In the genomic region with DNA sequence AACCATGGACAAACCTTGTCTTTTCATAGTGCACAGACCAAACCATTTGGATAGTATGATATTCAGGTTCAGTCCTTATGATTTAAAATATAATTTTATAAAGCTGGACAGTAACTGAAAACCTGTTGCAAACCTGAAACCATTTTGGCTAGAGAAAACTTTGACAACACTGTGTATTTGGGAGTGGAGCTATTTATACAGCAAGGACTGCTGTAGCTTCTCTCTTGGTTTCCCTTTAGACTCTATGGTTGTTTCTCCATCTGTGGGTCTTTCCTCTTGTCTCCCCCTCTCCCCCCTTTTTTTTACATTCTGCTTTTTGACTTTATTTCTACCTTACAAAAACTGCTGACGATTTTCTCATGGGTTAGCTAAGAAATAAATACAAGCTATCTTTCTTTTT, we compare ENCODE assay signal across 22 cellular contexts.
DNase-seq lines count a peak whose midpoint lies in the region; ATAC-seq and TF ChIP-seq lines count a peak whose summit lies in the region.
"Had no signal": no experiment of that assay in that cellular context is flagged by ENCODE, and none has a peak within 500 bp of the region (broad histone marks: within the 10 kb centered on the region; RNA-seq: fewer than 3 reads in every experiment).

No MANE protein-coding gene starts in this region.

- DNase-seq in Calu3 (no peak), RPMI7951 (ENCODE audit: low read depth) (peak; percentile 34), neural progenitor cell (ENCODE audit: low spot score) (no peak)
- no peak for DNase-seq in stimulated activated naive B cell treated with anti-CD40 and anti-IgM and Interleukin-4, amounts not matched to agents 10 μg/mL and 1 μg/mL and 100 μg/mL, for 72 hours
- DNase-seq: 8988T; ACHN; AML-193; BE2C; CD4-positive, alpha-beta T cell; CD8-positive, alpha-beta memory T cell; DMS53; DMS79 treated with DMSO at 0.1 percent for 48 hours; GF-D8; GM23248; H9 had no signal

- CTCF ChIA-PET in Calu3 (lab: Charles Lee): interaction anchor here (0.6 kb wide), 1 partner anchor 10 kb away, joined by 5 read pairs; no protein-coding TSS in a partner anchor

- H3K9me3 Mint-ChIP-seq in Calu3 (ENCODE audit: low read depth, unreplicated experiment) (no peaks in the 10 kb centered on the region), neural progenitor cell (no peaks in the 10 kb centered on the region)
- no peaks in the 10 kb centered on the region for H3K9me3 Mint-ChIP-seq in stimulated activated naive B cell treated with anti-CD40 and anti-IgM and Interleukin-4, amounts not matched to agents 10 μg/mL and 1 μg/mL and 100 μg/mL, for 72 hours
- H3K9me3 Mint-ChIP-seq: CD4-positive, alpha-beta T cell; H9 had no signal

- ATAC-seq in SK-N-SH treated with all-trans-retinoic acid at 6 μM for 48 hours (peak; percentile 78), GM19463 (IDR thresholded peaks at IDR 0.05; ENCODE audit: unreplicated experiment) (no peak), HG02588 (IDR thresholded peaks at IDR 0.05; ENCODE audit: unreplicated experiment) (no peak)
- ATAC-seq in stimulated activated naive B cell treated with anti-CD40 and anti-IgM and Interleukin-4, amounts not matched to agents 10 μg/mL and 1 μg/mL and 100 μg/mL, for 72 hours (replicated peaks): no peak
- ATAC-seq: A549, HCT116 had no signal

- H3K4me1 ChIP-seq in neural progenitor cell: peaks cover 35% of the 10 kb centered on the region
- H3K4me1 ChIP-seq: A549, BE2C had no signal

- no peaks in the 10 kb centered on the region for H3K36me3 ChIP-seq in neural progenitor cell
- H3K36me3 ChIP-seq: BE2C; BLaER1 treated with 17β-estradiol and CSF1 and Interleukin-3, amounts not matched to agents 10 nM and 100 nM had no signal

- no peaks in the 10 kb centered on the region for H3K9me3 ChIP-seq in neural progenitor cell (ENCODE audit: low read depth)
- H3K9me3 ChIP-seq: BE2C had no signal

- TF ChIP-seq CTCF in Calu3 (IDR thresholded peaks at IDR 0.05; ENCODE audit: unreplicated experiment): no peak
- TF ChIP-seq CTCF in neural progenitor cell (IDR thresholded peaks at IDR 0.05): no peak

- intact Hi-C loops in Calu3 (cut with micrococcal nuclease; ENCODE audit: unreplicated experiment): no loop called here

- no peak overlapping the region for H3K4me3 Mint-ChIP-seq in Calu3 (ENCODE audit: low read depth, unreplicated experiment)
- H3K4me3 Mint-ChIP-seq in neural progenitor cell: no peak overlapping the region
- no peak overlapping the region for H3K4me3 Mint-ChIP-seq in stimulated activated naive B cell treated with anti-CD40 and anti-IgM and Interleukin-4, amounts not matched to agents 10 μg/mL and 1 μg/mL and 100 μg/mL, for 72 hours
- H3K4me3 Mint-ChIP-seq: CD14-positive monocyte; CD4-positive, alpha-beta T cell; CD8-positive, alpha-beta memory T cell; H9 had no signal

- no peaks in the 10 kb centered on the region for H3K36me3 Mint-ChIP-seq in Calu3 (ENCODE audit: insufficient read depth, unreplicated experiment)
- H3K36me3 Mint-ChIP-seq in neural progenitor cell: no peaks in the 10 kb centered on the region
- H3K36me3 Mint-ChIP-seq in stimulated activated naive B cell treated with anti-CD40 and anti-IgM and Interleukin-4, amounts not matched to agents 10 μg/mL and 1 μg/mL and 100 μg/mL, for 72 hours: no peaks in the 10 kb centered on the region
- H3K36me3 Mint-ChIP-seq: CD14-positive monocyte; CD8-positive, alpha-beta memory T cell had no signal

- no peaks in the 10 kb centered on the region for H4K20me1 ChIP-seq in neural progenitor cell (ENCODE audit: low read depth)
- H4K20me1 ChIP-seq: BLaER1 treated with 17β-estradiol and CSF1 and Interleukin-3, amounts not matched to agents 10 nM and 100 nM had no signal

- H3K4me2 ChIP-seq in neural progenitor cell: peak overlapping the region; percentile 65
- H3K4me2 ChIP-seq: A549 had no signal

- H3K4me3 ChIP-seq in neural progenitor cell: peak overlapping the region; percentile 16
- H3K4me3 ChIP-seq: A549; BLaER1 treated with 17β-estradiol and CSF1 and Interleukin-3, amounts not matched to agents 10 nM and 100 nM; GM23248 had no signal

- H3K9ac ChIP-seq in neural progenitor cell: no peak overlapping the region
- H3K9ac ChIP-seq: BLaER1 treated with 17β-estradiol and CSF1 and Interleukin-3, amounts not matched to agents 10 nM and 100 nM; GM23248 had no signal

- peak overlapping the region; percentile 65 for H3K27ac ChIP-seq in neural progenitor cell
- H3K27ac ChIP-seq: A549; BLaER1 treated with 17β-estradiol and CSF1 and Interleukin-3, amounts not matched to agents 10 nM and 100 nM; GM23248 had no signal

- H3K27me3 ChIP-seq in neural progenitor cell: no peaks in the 10 kb centered on the region
- H3K27me3 ChIP-seq: BE2C; BLaER1 treated with 17β-estradiol and CSF1 and Interleukin-3, amounts not matched to agents 10 nM and 100 nM had no signal

- H3F3A ChIP-seq in neural progenitor cell (ENCODE audit: low read depth): peaks cover 13% of the 10 kb centered on the region

- H3K4me1 Mint-ChIP-seq in Calu3 (ENCODE audit: low read depth, unreplicated experiment) (peaks cover 14% of the 10 kb centered on the region), neural progenitor cell (peaks cover 23% of the 10 kb centered on the region)
- no peaks in the 10 kb centered on the region for H3K4me1 Mint-ChIP-seq in stimulated activated naive B cell treated with anti-CD40 and anti-IgM and Interleukin-4, amounts not matched to agents 10 μg/mL and 1 μg/mL and 100 μg/mL, for 72 hours
- H3K4me1 Mint-ChIP-seq: CD14-positive monocyte; CD8-positive, alpha-beta memory T cell had no signal

- H2AFZ ChIP-seq in neural progenitor cell (replicated peaks): peak overlapping the region; percentile 27

- H3K79me2 ChIP-seq in neural progenitor cell (ENCODE audit: low read depth): no peaks in the 10 kb centered on the region

- H3K27ac Mint-ChIP-seq in Calu3 (ENCODE audit: unreplicated experiment) (peak overlapping the region; percentile 7), neural progenitor cell (no peak overlapping the region)
- H3K27ac Mint-ChIP-seq in stimulated activated naive B cell treated with anti-CD40 and anti-IgM and Interleukin-4, amounts not matched to agents 10 μg/mL and 1 μg/mL and 100 μg/mL, for 72 hours: no peak overlapping the region
- H3K27ac Mint-ChIP-seq: CD14-positive monocyte; CD4-positive, alpha-beta T cell; CD8-positive, alpha-beta memory T cell had no signal

- no TSS peak for BruUV-seq in Calu3 (replicated peaks; lab: Mats Ljungman, UMichigan)

- H3K27me3 Mint-ChIP-seq in Calu3 (ENCODE audit: unreplicated experiment): no peaks in the 10 kb centered on the region
- H3K27me3 Mint-ChIP-seq in neural progenitor cell (ENCODE audit: insufficient read depth, low read depth): peaks cover under 1% of the 10 kb centered on the region
- no peaks in the 10 kb centered on the region for H3K27me3 Mint-ChIP-seq in stimulated activated naive B cell treated with anti-CD40 and anti-IgM and Interleukin-4, amounts not matched to agents 10 μg/mL and 1 μg/mL and 100 μg/mL, for 72 hours
- H3K27me3 Mint-ChIP-seq: CD4-positive, alpha-beta T cell had no signal

TF ChIP-seq in SK-N-SH treated with all-trans-retinoic acid at 6 μM for 48 hours, 23 proteins besides CTCF, POLR2A, EP300 and RAD21 (continues in another document):
- TF ChIP-seq ISL1 (CRISPR knock-in tag; IDR thresholded peaks at IDR 0.05) (no peak), ZNF565 (CRISPR knock-in tag; conservative IDR thresholded peaks at IDR 0.05; ENCODE audit: low read depth) (no peak), ZFP3 (CRISPR knock-in tag; IDR thresholded peaks at IDR 0.05) (no peak), SNAI2 (CRISPR knock-in tag; IDR thresholded peaks at IDR 0.05) (no peak), ESRRG (CRISPR knock-in tag; IDR thresholded peaks at IDR 0.05) (no peak), BACH2 (CRISPR knock-in tag; IDR thresholded peaks at IDR 0.05; ENCODE audit: borderline replicate concordance) (no peak), RARB (CRISPR knock-in tag; IDR thresholded peaks at IDR 0.05) (no peak)
- TF ChIP-seq, protein P1, sequence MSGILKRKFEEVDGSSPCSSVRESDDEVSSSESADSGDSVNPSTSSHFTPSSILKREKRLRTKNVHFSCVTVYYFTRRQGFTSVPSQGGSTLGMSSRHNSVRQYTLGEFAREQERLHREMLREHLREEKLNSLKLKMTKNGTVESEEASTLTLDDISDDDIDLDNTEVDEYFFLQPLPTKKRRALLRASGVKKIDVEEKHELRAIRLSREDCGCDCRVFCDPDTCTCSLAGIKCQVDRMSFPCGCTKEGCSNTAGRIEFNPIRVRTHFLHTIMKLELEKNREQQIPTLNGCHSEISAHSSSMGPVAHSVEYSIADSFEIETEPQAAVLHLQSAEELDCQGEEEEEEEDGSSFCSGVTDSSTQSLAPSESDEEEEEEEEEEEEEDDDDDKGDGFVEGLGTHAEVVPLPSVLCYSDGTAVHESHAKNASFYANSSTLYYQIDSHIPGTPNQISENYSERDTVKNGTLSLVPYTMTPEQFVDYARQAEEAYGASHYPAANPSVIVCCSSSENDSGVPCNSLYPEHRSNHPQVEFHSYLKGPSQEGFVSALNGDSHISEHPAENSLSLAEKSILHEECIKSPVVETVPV (CRISPR knock-in tag; IDR thresholded peaks at IDR 0.05): no peak
- TF ChIP-seq, protein P2, sequence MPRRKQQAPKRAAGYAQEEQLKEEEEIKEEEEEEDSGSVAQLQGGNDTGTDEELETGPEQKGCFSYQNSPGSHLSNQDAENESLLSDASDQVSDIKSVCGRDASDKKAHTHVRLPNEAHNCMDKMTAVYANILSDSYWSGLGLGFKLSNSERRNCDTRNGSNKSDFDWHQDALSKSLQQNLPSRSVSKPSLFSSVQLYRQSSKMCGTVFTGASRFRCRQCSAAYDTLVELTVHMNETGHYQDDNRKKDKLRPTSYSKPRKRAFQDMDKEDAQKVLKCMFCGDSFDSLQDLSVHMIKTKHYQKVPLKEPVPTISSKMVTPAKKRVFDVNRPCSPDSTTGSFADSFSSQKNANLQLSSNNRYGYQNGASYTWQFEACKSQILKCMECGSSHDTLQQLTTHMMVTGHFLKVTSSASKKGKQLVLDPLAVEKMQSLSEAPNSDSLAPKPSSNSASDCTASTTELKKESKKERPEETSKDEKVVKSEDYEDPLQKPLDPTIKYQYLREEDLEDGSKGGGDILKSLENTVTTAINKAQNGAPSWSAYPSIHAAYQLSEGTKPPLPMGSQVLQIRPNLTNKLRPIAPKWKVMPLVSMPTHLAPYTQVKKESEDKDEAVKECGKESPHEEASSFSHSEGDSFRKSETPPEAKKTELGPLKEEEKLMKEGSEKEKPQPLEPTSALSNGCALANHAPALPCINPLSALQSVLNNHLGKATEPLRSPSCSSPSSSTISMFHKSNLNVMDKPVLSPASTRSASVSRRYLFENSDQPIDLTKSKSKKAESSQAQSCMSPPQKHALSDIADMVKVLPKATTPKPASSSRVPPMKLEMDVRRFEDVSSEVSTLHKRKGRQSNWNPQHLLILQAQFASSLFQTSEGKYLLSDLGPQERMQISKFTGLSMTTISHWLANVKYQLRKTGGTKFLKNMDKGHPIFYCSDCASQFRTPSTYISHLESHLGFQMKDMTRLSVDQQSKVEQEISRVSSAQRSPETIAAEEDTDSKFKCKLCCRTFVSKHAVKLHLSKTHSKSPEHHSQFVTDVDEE (CRISPR knock-in tag; IDR thresholded peaks at IDR 0.05): no peak
